Comparison of ENCODE assay signal across 15 cellular contexts in the genomic region with DNA sequence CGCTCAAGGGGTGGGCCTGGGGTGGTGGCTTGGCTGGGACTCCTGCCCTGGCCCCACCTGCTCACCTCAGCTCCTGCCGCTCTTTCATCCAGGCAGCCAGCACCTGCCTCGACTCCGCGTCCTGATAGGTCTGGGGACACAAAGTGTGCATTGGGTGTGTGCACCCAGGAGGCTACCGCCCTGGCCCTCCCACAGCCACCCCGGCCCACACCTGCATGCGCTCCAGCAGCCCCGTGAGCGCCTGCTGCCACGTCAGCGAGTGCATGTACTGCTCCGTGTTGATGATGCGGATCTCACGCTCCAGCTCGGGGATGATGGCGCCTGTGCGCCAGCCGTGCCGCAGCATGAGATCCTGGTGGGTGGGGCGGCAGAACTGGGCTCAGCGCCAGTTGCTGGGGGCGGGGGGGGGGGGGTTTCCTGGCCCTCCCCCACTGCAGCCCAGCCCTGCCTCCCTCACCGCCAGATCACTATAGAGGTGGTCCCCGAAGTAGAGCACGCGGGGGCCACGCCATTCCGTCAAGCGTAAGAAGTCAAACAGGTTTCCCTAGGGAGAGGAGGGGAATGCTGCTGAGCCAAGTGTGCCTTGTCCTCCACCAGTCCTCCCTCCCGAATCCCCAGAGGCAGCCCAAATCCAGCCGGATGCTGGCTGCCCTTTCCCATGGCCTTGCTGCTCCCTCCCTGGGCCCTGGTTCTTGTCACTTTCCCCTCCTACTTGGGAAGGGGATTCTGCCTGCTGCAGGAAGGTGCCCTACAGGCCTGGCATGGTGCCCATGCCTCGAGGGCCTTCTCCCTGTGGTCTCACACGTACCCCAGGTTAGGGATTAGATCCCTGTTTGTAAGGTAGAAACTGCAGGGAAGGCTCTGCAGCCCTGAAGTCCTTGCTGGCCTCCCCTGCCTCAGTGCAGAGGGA. TPM values are rescaled to one million over a fixed set of nuclear protein-coding genes. Genes with fewer than 3 reads are reported as not detected.
DNase-seq lines count a peak whose midpoint lies in the region; ATAC-seq, FAIRE-seq and TF ChIP-seq lines count a peak whose summit lies in the region.
"Had no signal": no experiment of that assay in that cellular context is flagged by ENCODE, and none has a peak within 500 bp of the region (broad histone marks: within the 10 kb centered on the region; RNA-seq: fewer than 3 reads in every experiment).

No MANE protein-coding gene starts in this region.

- CTCF ChIA-PET in K562 (lab: Yijun Ruan, JAX; ENCODE audit: low intra/inter-chr PET ratio): no interaction called here
- CTCF ChIA-PET in activated naive CD4-positive, alpha-beta T cell treated with anti-CD3 and anti-CD28 coated beads for 36 hours (lab: Charles Lee): no interaction called here

- BruUV-seq in K562 (replicated peaks; lab: Mats Ljungman, UMichigan): no TSS peak

- no peak overlapping the region for H3K27ac ChIP-seq in K562 (ENCODE audit: extremely low read depth, low read depth, low read length)
- peak overlapping the region; percentile 3 to 62 (median 34) for H3K27ac ChIP-seq in sigmoid colon
- peak overlapping the region in 1 of 2 donors; percentile 18 for H3K27ac ChIP-seq in small intestine (ENCODE audit: low read depth in 1 of 2, low read length in 1 of 2)
- H3K27ac ChIP-seq: SJSA1 had no signal

- TF ChIP-seq EP300 in K562 (IDR thresholded peaks at IDR 0.05; ENCODE audit: low read length) (no peak), sigmoid colon (IDR thresholded peaks at IDR 0.05) (no peak)

- TF ChIP-seq RAD21 in K562 (CRISPR knock-in tag; conservative IDR thresholded peaks at IDR 0.05 in 1 of 2, IDR thresholded peaks at IDR 0.05 in 1 of 2): no peak

- H3K9me3 ChIP-seq in K562 (replicated peaks; ENCODE audit: control insufficient read depth, insufficient read depth, low read depth, low read length) (no peaks in the 10 kb centered on the region), sigmoid colon (no peaks in the 10 kb centered on the region), small intestine (ENCODE audit: control insufficient read depth, low read depth) (no peaks in the 10 kb centered on the region)
- H3K9me3 ChIP-seq: SJSA1 had no signal

- no peak overlapping the region for H3K4me2 ChIP-seq in K562 (ENCODE audit: insufficient read depth, low read length)

- no peak overlapping the region for H3K27ac Mint-ChIP-seq in activated naive CD4-positive, alpha-beta T cell treated with anti-CD3 and anti-CD28 coated beads for 36 hours

- no peak for ATAC-seq in K562
- peak; percentile 6 to 51 for ATAC-seq in left cardiac atrium

- H3K9ac ChIP-seq in K562 (ENCODE audit: insufficient read depth in 1 of 2, low read depth in 2 of 2, low read length in 2 of 2): no peak overlapping the region; a peak in 1 of 4 replicates

- H3K4me1 ChIP-seq in K562 (replicated peaks in 1 of 2; ENCODE audit: control insufficient read depth in 2 of 2, insufficient read depth in 2 of 2, low read length in 2 of 2): peaks cover 0 to 46% of the 10 kb centered on the region in 2 experiments; a peak in 2 of 5 replicates
- peaks cover 0 to 15% (median 0%) of the 10 kb centered on the region in 4 donors for H3K4me1 ChIP-seq in sigmoid colon
- H3K4me1 ChIP-seq in small intestine (ENCODE audit: control insufficient read depth in 2 of 2, insufficient read depth in 1 of 2, low read depth in 1 of 2, low read length in 1 of 2): no peaks in the 10 kb centered on the region
- H3K4me1 ChIP-seq: SJSA1 had no signal

- intact Hi-C loops in K562 (cut with micrococcal nuclease): no loop called here
- intact Hi-C loops in left cardiac atrium (cut with DNase I): no loop called here
- intact Hi-C loops in sigmoid colon (cut with DNase I): no loop called here
- intact Hi-C loops in activated naive CD4-positive, alpha-beta T cell treated with anti-CD3 and anti-CD28 coated beads for 36 hours (cut with micrococcal nuclease): no loop called here

- TF ChIP-seq POLR2A in K562 (conservative IDR thresholded peaks at IDR 0.05) (no peak), sigmoid colon (IDR thresholded peaks at IDR 0.05) (no peak)

- H3K79me2 ChIP-seq in K562 (ENCODE audit: control insufficient read depth, insufficient read depth, low read length): peaks cover 10% of the 10 kb centered on the region

- no peak for FAIRE-seq in K562 (lab: Jason Lieb, UNC)
- no peak for FAIRE-seq in small intestine (lab: Jason Lieb, UNC)
- FAIRE-seq: GM12891 had no signal

- H2AFZ ChIP-seq in K562 (ENCODE audit: low read depth, low read length): no peak overlapping the region

- H3K27me3 Mint-ChIP-seq in activated naive CD4-positive, alpha-beta T cell treated with anti-CD3 and anti-CD28 coated beads for 36 hours (ENCODE audit: low read depth): no peaks in the 10 kb centered on the region

- no peaks in the 10 kb centered on the region for H3K9me3 Mint-ChIP-seq in activated naive CD4-positive, alpha-beta T cell treated with anti-CD3 and anti-CD28 coated beads for 36 hours
- H3K9me3 Mint-ChIP-seq: CD8-positive, alpha-beta memory T cell had no signal

- peaks cover 2% of the 10 kb centered on the region for H3K9me1 ChIP-seq in K562 (ENCODE audit: control insufficient read depth, insufficient read depth, low read length)

- H3K36me3 ChIP-seq in K562 (ENCODE audit: control insufficient read depth, insufficient read depth, low read length) (peaks cover 63% of the 10 kb centered on the region; the same call in 2 of the 3 replicates), sigmoid colon (peaks cover 0 to 31% (median 7%) of the 10 kb centered on the region in 4 donors), small intestine (ENCODE audit: control insufficient read depth in 2 of 2, insufficient read depth in 2 of 2, low read length in 2 of 2) (peaks cover 0 to 2% of the 10 kb centered on the region in 2 donors)

- no peaks in the 10 kb centered on the region; the same call in 1 of the 2 replicates for H4K20me1 ChIP-seq in K562 (replicated peaks; ENCODE audit: control insufficient read depth, insufficient read depth, low read length)

- in situ Hi-C loops in K562 (cut with MboI): no loop called here

- H3K4me3 Mint-ChIP-seq in activated naive CD4-positive, alpha-beta T cell treated with anti-CD3 and anti-CD28 coated beads for 36 hours: no peak overlapping the region
- H3K4me3 Mint-ChIP-seq: CD8-positive, alpha-beta memory T cell had no signal

- H3K4me1 Mint-ChIP-seq in activated naive CD4-positive, alpha-beta T cell treated with anti-CD3 and anti-CD28 coated beads for 36 hours (ENCODE audit: low read depth): no peaks in the 10 kb centered on the region
- H3K4me1 Mint-ChIP-seq: CD8-positive, alpha-beta memory T cell had no signal

- DNase-seq in DMS79 treated with DMSO at 0.1 percent for 48 hours (lab: John Stamatoyannopoulos, UW): peak; percentile 49
- no peak for DNase-seq in K562 (ENCODE audit: extremely low read depth in 1 of 4, low spot score in 3 of 4)
- DNase-seq in left cardiac atrium: peak; percentile 63
- peak; percentile 66 for DNase-seq in sigmoid colon
- DNase-seq in NCI-H1436 treated with DMSO at 0.1 percent for 48 hours (lab: John Stamatoyannopoulos, UW): no peak
- DNase-seq in KG1 (lab: John Stamatoyannopoulos, UW): no peak
- no peak for DNase-seq in small intestine
- DNase-seq in activated naive CD4-positive, alpha-beta T cell treated with anti-CD3 and anti-CD28 coated beads for 36 hours: no peak
- DNase-seq: activated CD4-positive, alpha-beta T cell treated with anti-CD3 and anti-CD28 coated beads for 4 hours; activated naive CD4-positive, alpha-beta T cell; NCI-H526; nucleus accumbens had no signal

- 94% methylated on average over 8 of the region's 34 CpGs for WGBS in K562 (ENCODE audit: insufficient coverage, low coverage, missing lambda C conversion rate)
- WGBS in sigmoid colon, 2 donors: 87% methylated on average over 34 of the region's 34 CpGs
- WGBS in small intestine, 3 donors: 78 to 87% (median 78%) methylated on average over 31 to 34 of the region's 34 CpGs

- TF ChIP-seq CTCF in K562 (IDR thresholded peaks at IDR 0.05 in 2 of 3, conservative IDR thresholded peaks at IDR 0.05 in 1 of 3; ENCODE audit: insufficient read depth in 2 of 3, low read depth in 1 of 3, low read length in 3 of 3): no peak
- no peak for TF ChIP-seq CTCF in sigmoid colon (IDR thresholded peaks at IDR 0.05)

- POLR2A ChIA-PET in K562 (lab: Yijun Ruan, JAX): interaction anchor here (0.5 to 0.8 kb wide), 3 partner anchors 20 to 60 kb away, joined by 3 to 4 read pairs (median 3); no protein-coding TSS in a partner anchor

- peaks cover 5% of the 10 kb centered on the region for H3K36me3 Mint-ChIP-seq in activated naive CD4-positive, alpha-beta T cell treated with anti-CD3 and anti-CD28 coated beads for 36 hours (ENCODE audit: low read depth)
- H3K36me3 Mint-ChIP-seq: CD8-positive, alpha-beta memory T cell had no signal

- no peaks in the 10 kb centered on the region for H3K27me3 ChIP-seq in K562 (ENCODE audit: control insufficient read depth in 2 of 2, insufficient read depth in 2 of 2, low read length in 2 of 2)
- no peaks in the 10 kb centered on the region for H3K27me3 ChIP-seq in sigmoid colon
- H3K27me3 ChIP-seq in small intestine (ENCODE audit: control insufficient read depth in 2 of 2, insufficient read depth in 2 of 2, low read length in 2 of 2): no peaks in the 10 kb centered on the region
- H3K27me3 ChIP-seq: SJSA1 had no signal

- H3K4me3 ChIP-seq in K562 (no peak overlapping the region), sigmoid colon (no peak overlapping the region), small intestine (ENCODE audit: low read depth in 1 of 2, low read length in 2 of 2) (no peak overlapping the region)
- H3K4me3 ChIP-seq: SJSA1 had no signal

RNA-seq across cellular contexts. Expression of a gene that starts 8.7 kb away (rescaled TPM):
- total RNA-seq in K562 (2011; cell fraction: chromatin; rRNA removed; ENCODE audit: low replicate concordance): 149 and 396 TPM in 2 replicates
- 249 and 262 TPM in 2 replicates for total RNA-seq in K562 (2011; cell fraction: nucleolus; rRNA removed)
- 155 and 157 TPM in 2 replicates for total RNA-seq in K562 (2011; cell fraction: nucleoplasm; rRNA removed)
- total RNA-seq in K562 (2014; rRNA removed): 122 and 177 TPM in 2 replicates
- total RNA-seq in K562 (2014; rRNA removed; fragmentation: Illumina TruSeq; extraction: Trizol): 52.5 and 60.9 TPM in 2 replicates
- total RNA-seq in K562 (2015; rRNA removed; fragmentation: Illumina TruSeq; extraction: Trizol): 80.5 and 88.7 TPM in 2 replicates
- total RNA-seq in K562 (2021): 168 and 171 TPM in 2 replicates
- polyA plus RNA-seq in K562 (2011; rRNA removed): 133 and 165 TPM in 2 replicates
- polyA plus RNA-seq in K562 (2011; cell fraction: cytosol; rRNA removed): 143 and 272 TPM in 2 replicates
- 440 and 526 TPM in 2 replicates for polyA plus RNA-seq in K562 (2011; cell fraction: nucleus; rRNA removed)
- 107 and 154 TPM in 2 replicates for polyA plus RNA-seq in K562 (2012)
- 140 and 168 TPM in 2 replicates for polyA plus RNA-seq in K562 (2014; fragmentation: Illumina TruSeq; extraction: Trizol)
- polyA plus RNA-seq in K562 (2014; fragmentation: Nextera tagmentation; extraction: Ambion mirVana): 10 to 100 TPM; 25.6 to 37.5 TPM
- polyA plus RNA-seq in K562 (2014; rRNA removed): 150 and 173 TPM in 2 replicates
- polyA minus RNA-seq in K562 (2011; rRNA and poly(A)+ RNA removed): 77.2 and 97.0 TPM in 2 replicates
- 74.4 and 91.0 TPM in 2 replicates for polyA minus RNA-seq in K562 (2011; cell fraction: cytosol; rRNA and poly(A)+ RNA removed)
- 76.3 and 93.3 TPM in 2 replicates for polyA minus RNA-seq in K562 (2011; cell fraction: nucleus; rRNA and poly(A)+ RNA removed)
- 100 to 1,000 TPM; 114 to 141 TPM for total RNA-seq in left cardiac atrium
- total RNA-seq in sigmoid colon: 10 to 100 TPM; 13.8 to 23.7 (median 17.3) TPM
- polyA plus RNA-seq in sigmoid colon: 10 to 100 TPM in 2 of 3 donors, 1 to 10 TPM in 1; 9.0 to 32.8 (median 12.9) TPM
- 10 to 100 TPM in 2 of 3 donors, 1 to 10 TPM in 1; 4.9 to 35.9 (median 11.6) TPM for polyA plus RNA-seq in small intestine
- total RNA-seq in activated naive CD4-positive, alpha-beta T cell treated with anti-CD3 and anti-CD28 coated beads for 36 hours: 10 to 100 TPM; 20.4 to 20.8 TPM

RNA-seq across cellular contexts. Expression of a gene that starts 11.4 kb away (rescaled TPM):
- total RNA-seq in K562 (2011; cell fraction: chromatin; rRNA removed; ENCODE audit: low replicate concordance): 16.1 and 17.7 TPM in 2 replicates
- total RNA-seq in K562 (2011; cell fraction: nucleolus; rRNA removed): 11.6 and 16.8 TPM in 2 replicates
- 22.7 and 45.6 TPM in 2 replicates for total RNA-seq in K562 (2011; cell fraction: nucleoplasm; rRNA removed)
- 28.6 and 41.1 TPM in 2 replicates for total RNA-seq in K562 (2014; rRNA removed)
- 13.8 and 16.4 TPM in 2 replicates for total RNA-seq in K562 (2014; rRNA removed; fragmentation: Illumina TruSeq; extraction: Trizol)
- total RNA-seq in K562 (2015; rRNA removed; fragmentation: Illumina TruSeq; extraction: Trizol): 33.8 and 38.3 TPM in 2 replicates
- total RNA-seq in K562 (2021): 23.3 and 32.2 TPM in 2 replicates
- 10.2 and 11.3 TPM in 2 replicates for polyA plus RNA-seq in K562 (2011; rRNA removed)
- 12.1 and 14.9 TPM in 2 replicates for polyA plus RNA-seq in K562 (2011; cell fraction: cytosol; rRNA removed)
- 17.8 and 22.9 TPM in 2 replicates for polyA plus RNA-seq in K562 (2011; cell fraction: nucleus; rRNA removed)
- 36.7 and 97.1 TPM in 2 replicates for polyA plus RNA-seq in K562 (2012)
- 18.0 and 31.0 TPM in 2 replicates for polyA plus RNA-seq in K562 (2014; fragmentation: Illumina TruSeq; extraction: Trizol)
- polyA plus RNA-seq in K562 (2014; fragmentation: Nextera tagmentation; extraction: Ambion mirVana): 10 to 100 TPM; 36.3 to 36.7 TPM
- polyA plus RNA-seq in K562 (2014; rRNA removed): 45.3 and 55.4 TPM in 2 replicates
- 7.6 and 8.3 TPM in 2 replicates for polyA minus RNA-seq in K562 (2011; rRNA and poly(A)+ RNA removed)
- polyA minus RNA-seq in K562 (2011; cell fraction: cytosol; rRNA and poly(A)+ RNA removed): 9.0 and 12.3 TPM in 2 replicates
- polyA minus RNA-seq in K562 (2011; cell fraction: nucleus; rRNA and poly(A)+ RNA removed): 6.5 and 9.8 TPM in 2 replicates
- total RNA-seq in left cardiac atrium: 10 to 100 TPM; 52.9 to 70.4 TPM
- total RNA-seq in sigmoid colon: 1 to 10 TPM in 3 of 4 donors, under 1 TPM in 1; 0.54 to 2.9 (median 1.9) TPM
- 10 to 100 TPM in 2 of 3 donors, 1 to 10 TPM in 1; 7.8 to 15.6 (median 11.8) TPM for polyA plus RNA-seq in sigmoid colon
- 10 to 100 TPM in 2 of 3 donors, 1 to 10 TPM in 1; 8.9 to 38.9 (median 21.0) TPM for polyA plus RNA-seq in small intestine
- 10 to 100 TPM; 12.3 to 13.1 TPM for total RNA-seq in activated naive CD4-positive, alpha-beta T cell treated with anti-CD3 and anti-CD28 coated beads for 36 hours

RNA-seq across cellular contexts. Expression of a gene that starts 29.9 kb away (rescaled TPM):
- 6.3 and 21.2 TPM in 2 replicates for total RNA-seq in K562 (2011; cell fraction: chromatin; rRNA removed; ENCODE audit: low replicate concordance)
- total RNA-seq in K562 (2011; cell fraction: nucleolus; rRNA removed): 16.3 and 17.0 TPM in 2 replicates
- total RNA-seq in K562 (2011; cell fraction: nucleoplasm; rRNA removed): 8.3 and 8.5 TPM in 2 replicates
- total RNA-seq in K562 (2014; rRNA removed) (1.6 and 3.4 TPM in 2 replicates), K562 (2014; rRNA removed; fragmentation: Illumina TruSeq; extraction: Trizol) (1.1 TPM in 2 replicates), K562 (2015; rRNA removed; fragmentation: Illumina TruSeq; extraction: Trizol) (0.75 and 1.2 TPM in 2 replicates), K562 (2021) (3.9 and 4.7 TPM in 2 replicates), left cardiac atrium (100 to 1,000 TPM; 169 to 195 TPM), sigmoid colon (100 to 1,000 TPM in 3 of 4 donors, 10 to 100 TPM in 1; 92.0 to 138 (median 120) TPM)
- polyA plus RNA-seq in K562 (2011; rRNA removed) (1.8 and 4.4 TPM in 2 replicates), K562 (2014; fragmentation: Illumina TruSeq; extraction: Trizol) (0.86 and 1.6 TPM in 2 replicates), K562 (2014; fragmentation: Nextera tagmentation; extraction: Ambion mirVana) (under 1 TPM; 0.20 TPM), K562 (2014; rRNA removed) (1.8 and 3.4 TPM in 2 replicates), sigmoid colon (10 to 100 TPM; 18.0 to 63.0 (median 58.5) TPM), small intestine (10 to 100 TPM in 1 of 3 donors, 1 to 10 TPM in 2; 2.0 to 72.1 (median 9.5) TPM)
- polyA plus RNA-seq in K562 (2011; cell fraction: cytosol; rRNA removed): 2.6 and 3.1 TPM in 2 replicates
- polyA plus RNA-seq in K562 (2011; cell fraction: nucleus; rRNA removed): 34.1 and 41.9 TPM in 2 replicates
- polyA plus RNA-seq in K562 (2012): 1.6 and 2.7 TPM in 2 replicates
- 1.6 and 2.3 TPM in 2 replicates for polyA minus RNA-seq in K562 (2011; rRNA and poly(A)+ RNA removed)
- 1.9 and 3.1 TPM in 2 replicates for polyA minus RNA-seq in K562 (2011; cell fraction: cytosol; rRNA and poly(A)+ RNA removed)
- polyA minus RNA-seq in K562 (2011; cell fraction: nucleus; rRNA and poly(A)+ RNA removed): 8.5 and 12.6 TPM in 2 replicates
- total RNA-seq in activated naive CD4-positive, alpha-beta T cell treated with anti-CD3 and anti-CD28 coated beads for 36 hours: under 1 TPM; 0.10 to 0.17 TPM
- total RNA-seq: SJSA1 had no signal

Comparison
In these comparisons a context has a peak if more than half of its experiments do, and no peak if none do; other contexts are left out.
1. DNase-seq: peak in DMS79 treated with DMSO at 0.1 percent for 48 hours (single experiment), left cardiac atrium (single experiment) and sigmoid colon (single experiment); none in K562 (0 of 4), NCI-H1436 treated with DMSO at 0.1 percent for 48 hours (single experiment), KG1 (single experiment), small intestine (single experiment) and activated naive CD4-positive, alpha-beta T cell treated with anti-CD3 and anti-CD28 coated beads for 36 hours (single experiment).
2. RNA of a gene that starts 29.9 kb away (total RNA-seq): 169 to 195 TPM in left cardiac atrium and 92.0 to 138 TPM in sigmoid colon; 0.75 to 21.2 TPM in K562 and 0.10 to 0.17 TPM in activated naive CD4-positive, alpha-beta T cell treated with anti-CD3 and anti-CD28 coated beads for 36 hours; every median in the first group is over 4 times any median in the second.